ENCODE assay signal across 20 cellular contexts in genomic region chr15:70374096-70374495, GRCh38.
"Had no signal": no experiment of that assay in that cellular context is flagged by ENCODE, and none has a peak within 500 bp of the region (broad histone marks: within the 10 kb centered on the region; RNA-seq: fewer than 3 reads in every experiment).

No MANE protein-coding gene starts in this region.

- H3K36me3 ChIP-seq: breast epithelium, lower lobe of right lung, neural progenitor cell, prostate gland, thoracic aorta had no signal

- H3K4me3 ChIP-seq: lower lobe of right lung, neural progenitor cell, prostate gland, thoracic aorta had no signal

- H3K4me3 Mint-ChIP-seq: activated naive CD4-positive, alpha-beta T cell treated with anti-CD3 and anti-CD28 coated beads for 36 hours; activated naive CD8-positive, alpha-beta T cell treated with anti-CD3 and anti-CD28 coated beads, Interleukin-2, amount 10 ng/mL, durations not matched to agents 7 days and 5 days; mesothelial cell of epicardium; naive thymus-derived CD8-positive, alpha-beta T cell; neural progenitor cell; T-helper 1 cell treated with Interleukin-12 subunit alpha and Interleukin-12 subunit beta and Interleukin-4 antibody, amounts not matched to agents 30 μg/mL and 1 μg/mL, for 36 hours; type B pancreatic cell; WTC11 had no signal

- ATAC-seq: naive thymus-derived CD8-positive, alpha-beta T cell; WTC11 had no signal

- H3K27ac Mint-ChIP-seq: activated naive CD4-positive, alpha-beta T cell treated with anti-CD3 and anti-CD28 coated beads for 36 hours; activated naive CD8-positive, alpha-beta T cell treated with anti-CD3 and anti-CD28 coated beads, Interleukin-2, amount 10 ng/mL, durations not matched to agents 7 days and 5 days; naive thymus-derived CD8-positive, alpha-beta T cell; neural progenitor cell; T-helper 1 cell treated with Interleukin-12 subunit alpha and Interleukin-12 subunit beta and Interleukin-4 antibody, amounts not matched to agents 30 μg/mL and 1 μg/mL, for 36 hours; type B pancreatic cell; WTC11 had no signal

- H3K27me3 ChIP-seq: neural progenitor cell had no signal

- H3K9me3 ChIP-seq: breast epithelium, lower lobe of right lung, prostate gland, thoracic aorta had no signal

- H3K36me3 Mint-ChIP-seq: activated naive CD8-positive, alpha-beta T cell treated with anti-CD3 and anti-CD28 coated beads, Interleukin-2, amount 10 ng/mL, durations not matched to agents 7 days and 5 days; mesothelial cell of epicardium; naive thymus-derived CD8-positive, alpha-beta T cell; neural progenitor cell; type B pancreatic cell; WTC11 had no signal

- H3K9me3 Mint-ChIP-seq: activated naive CD4-positive, alpha-beta T cell treated with anti-CD3 and anti-CD28 coated beads for 36 hours; activated naive CD8-positive, alpha-beta T cell treated with anti-CD3 and anti-CD28 coated beads, Interleukin-2, amount 10 ng/mL, durations not matched to agents 7 days and 5 days; neural progenitor cell; T-helper 1 cell treated with Interleukin-12 subunit alpha and Interleukin-12 subunit beta and Interleukin-4 antibody, amounts not matched to agents 30 μg/mL and 1 μg/mL, for 36 hours; type B pancreatic cell had no signal

- H3K27ac ChIP-seq: lower lobe of right lung, neural progenitor cell, thoracic aorta had no signal

- DNase-seq: activated effector memory CD4-positive, alpha-beta T cell treated with Interleukin-2 at 50 U/mL for 16 hours; activated naive CD4-positive, alpha-beta T cell treated with anti-CD3 and anti-CD28 coated beads for 36 hours; activated naive CD8-positive, alpha-beta T cell treated with anti-CD3 and anti-CD28 coated beads, Interleukin-2, amount 10 ng/mL, durations not matched to agents 7 days and 5 days; amniotic stem cell; cortex of kidney; foreskin fibroblast; kidney; lower lobe of right lung; naive thymus-derived CD8-positive, alpha-beta T cell; stimulated activated CD4-positive, alpha-beta T cell treated with anti-CD3 and anti-CD28 coated beads, Interleukin-4, amount 100 ng/mL, for 24 hours; stimulated activated naive CD4-positive, alpha-beta T cell treated with Interleukin-2 at 50 U/mL for 16 hours; T1000 had no signal
